1 cellular context compared by ENCODE assay signal in genomic region chr2:238719641-238720040, GRCh38.
TF ChIP-seq lines count a peak whose summit lies in the region.

No MANE protein-coding gene starts in this region.

TF ChIP-seq in HCT116, 20 proteins besides CTCF, POLR2A, EP300 and RAD21 (continued from another document):
- TF ChIP-seq ZBTB33 (IDR thresholded peaks at IDR 0.05; ENCODE audit: extremely low read depth, insufficient replicate concordance, low read length) = no peak
- TF ChIP-seq ZFX (IDR thresholded peaks at IDR 0.05) = no peak
- TF ChIP-seq, protein P1, sequence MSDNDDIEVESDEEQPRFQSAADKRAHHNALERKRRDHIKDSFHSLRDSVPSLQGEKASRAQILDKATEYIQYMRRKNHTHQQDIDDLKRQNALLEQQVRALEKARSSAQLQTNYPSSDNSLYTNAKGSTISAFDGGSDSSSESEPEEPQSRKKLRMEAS (IDR thresholded peaks at IDR 0.05) = no peak
- TF ChIP-seq TCF7L2 (IDR thresholded peaks at IDR 0.05; ENCODE audit: borderline replicate concordance, extremely low read depth, insufficient read depth, insufficient read length) = no peak
- no peak for TF ChIP-seq YY1 (IDR thresholded peaks at IDR 0.05; ENCODE audit: extremely low read depth, insufficient replicate concordance, low read depth, low read length)
- no peak for TF ChIP-seq EZH2 (IDR thresholded peaks at IDR 0.05)
- TF ChIP-seq JUND (IDR thresholded peaks at IDR 0.05) = no peak
- no peak for TF ChIP-seq ZNF274 (IDR thresholded peaks at IDR 0.05; ENCODE audit: low read depth, low read length)
- no peak for TF ChIP-seq ATF3 (IDR thresholded peaks at IDR 0.05)
- TF ChIP-seq EZH2phosphoT487 (IDR thresholded peaks at IDR 0.05; ENCODE audit: borderline replicate concordance) = no peak
